In the genomic region with DNA sequence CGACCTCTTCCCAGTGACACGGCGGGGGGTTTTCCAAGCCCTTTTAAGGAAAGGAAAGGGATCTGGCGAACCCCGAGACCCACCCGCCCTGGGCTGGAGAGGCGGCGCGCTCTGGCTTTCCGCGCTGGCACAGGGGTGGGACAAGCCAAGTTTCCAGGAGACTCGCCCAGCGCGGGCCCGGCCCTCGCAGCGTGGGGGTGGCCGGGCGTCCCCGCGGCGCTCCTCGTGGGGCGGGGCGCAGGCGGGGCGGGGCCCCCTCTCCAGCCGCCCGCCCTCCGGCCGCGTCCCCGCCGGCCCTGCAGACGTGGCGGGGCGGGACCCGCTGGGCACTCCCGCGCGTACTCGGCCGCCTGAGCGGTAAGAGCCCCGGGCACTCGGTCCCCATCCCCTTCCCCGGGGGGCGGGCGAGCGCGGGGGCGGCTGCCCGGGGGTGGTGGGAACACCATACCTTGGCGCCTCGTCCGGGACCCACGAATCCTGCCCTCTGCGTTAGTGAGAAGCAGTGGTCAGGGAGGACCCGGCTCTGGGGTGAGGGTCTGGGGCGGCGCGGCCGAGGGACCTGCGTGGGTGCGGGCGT, we compare ENCODE assay signal across 8 cellular contexts. TPM values are rescaled to one million over a fixed set of nuclear protein-coding genes. Genes with fewer than 3 reads are reported as not detected.
DNase-seq lines count a peak whose midpoint lies in the region; ATAC-seq, FAIRE-seq and TF ChIP-seq lines count a peak whose summit lies in the region.

A gene (plus strand): TSS at position 329 of the 577 bp plus-strand sequence. CDS start 10,273 bp downstream, outside the sequence.

- H3K27ac ChIP-seq in aorta (ENCODE audit: low read depth in 1 of 2, low read length in 2 of 2): peak within 1 kb of the TSS; percentile 85 to 98

- DNase-seq in AG09319 (ENCODE audit: extremely low read depth, low read depth) (peak; percentile 69), NCI-H510A (lab: John Stamatoyannopoulos, UW) (peak; percentile 35), frontal cortex (ENCODE audit: low spot score in 2 of 2) (peak; percentile 87 to 90), aorta (peak; percentile 92 to 95)
- peak; percentile 29 for DNase-seq in activated naive CD4-positive, alpha-beta T cell treated with anti-CD3 and anti-CD28 coated beads, Interleukin-2, amount 50 U/mL, for 16 hours
- DNase-seq in natural killer cell treated with Interleukin-12 subunit alpha and Interleukin-12 subunit beta and Interleukin-15 and Interleukin-18, amount 100 ng/mL, for 72 hours (ENCODE audit: low spot score): peak; percentile 67

- no peaks in the 10 kb centered on the region for H3K9me3 ChIP-seq in aorta (ENCODE audit: control insufficient read depth, low read length)

- WGBS in aorta, 2 donors: 0% methylated on average over 47 to 66 of the region's 66 CpGs

- H3K27me3 Mint-ChIP-seq in natural killer cell treated with Interleukin-12 subunit alpha and Interleukin-12 subunit beta and Interleukin-15 and Interleukin-18, amount 100 ng/mL, for 72 hours: peaks cover 26 to 31% of the 10 kb centered on the region in 2 donors

- peak within 1 kb of the TSS; percentile 71 for H3K4me3 Mint-ChIP-seq in natural killer cell treated with Interleukin-12 subunit alpha and Interleukin-12 subunit beta and Interleukin-15 and Interleukin-18, amount 100 ng/mL, for 72 hours

- no peak within 1 kb of the TSS for H3K27ac Mint-ChIP-seq in natural killer cell treated with Interleukin-12 subunit alpha and Interleukin-12 subunit beta and Interleukin-15 and Interleukin-18, amount 100 ng/mL, for 72 hours

- no peaks in the 10 kb centered on the region for H3K27me3 ChIP-seq in aorta (ENCODE audit: control insufficient read depth in 1 of 2, insufficient read depth in 2 of 2, low read length in 1 of 2)

- peaks cover 4 to 5% of the 10 kb centered on the region in 2 donors for H3K4me1 ChIP-seq in aorta (ENCODE audit: control insufficient read depth in 1 of 2, insufficient read depth in 2 of 2, low read length in 2 of 2)

- ATAC-seq in GM18502 (IDR thresholded peaks at IDR 0.05; ENCODE audit: poor library complexity, unreplicated experiment) (peak; percentile 94), HG02870 (IDR thresholded peaks at IDR 0.05; ENCODE audit: unreplicated experiment) (peak; percentile 77), aorta (ENCODE audit: low FRiP score) (peak; percentile 97)
- peak; percentile 96 to 98 for ATAC-seq in natural killer cell treated with Interleukin-12 subunit alpha and Interleukin-12 subunit beta and Interleukin-15 and Interleukin-18, amount 100 ng/mL, for 72 hours

- H3K36me3 Mint-ChIP-seq in natural killer cell treated with Interleukin-12 subunit alpha and Interleukin-12 subunit beta and Interleukin-15 and Interleukin-18, amount 100 ng/mL, for 72 hours: no peaks in the 10 kb centered on the region

- no peaks in the 10 kb centered on the region for H3K9me3 Mint-ChIP-seq in natural killer cell treated with Interleukin-12 subunit alpha and Interleukin-12 subunit beta and Interleukin-15 and Interleukin-18, amount 100 ng/mL, for 72 hours

- intact Hi-C loops in aorta (cut with DNase I): loop anchor here in 1 of 2 donors (5.0 kb wide), 1 partner anchor 115 kb away; no protein-coding TSS in a partner anchor

- H3K4me1 Mint-ChIP-seq in natural killer cell treated with Interleukin-12 subunit alpha and Interleukin-12 subunit beta and Interleukin-15 and Interleukin-18, amount 100 ng/mL, for 72 hours (ENCODE audit: low read depth in 2 of 2): peaks cover 10 to 11% of the 10 kb centered on the region in 2 donors

- peak within 1 kb of the TSS; percentile 94 to 96 for H3K4me3 ChIP-seq in aorta (ENCODE audit: low read length in 2 of 2)

- FAIRE-seq in frontal cortex (lab: Jason Lieb, UNC): no peak

- TF ChIP-seq CTCF in AG09319 (IDR thresholded peaks at IDR 0.05; ENCODE audit: low read depth, low read length): no peak

- peaks cover 0 to 3% of the 10 kb centered on the region in 2 donors for H3K36me3 ChIP-seq in aorta (ENCODE audit: control insufficient read depth in 1 of 2, insufficient read depth in 2 of 2, low read length in 1 of 2)

RNA-seq across cellular contexts. Expression of the gene that starts here (rescaled TPM):
- total RNA-seq in frontal cortex (9.4 TPM), aorta (100 to 1,000 TPM; 104 to 123 TPM)
- total RNA-seq in natural killer cell treated with Interleukin-12 subunit alpha and Interleukin-12 subunit beta and Interleukin-15 and Interleukin-18, amount 100 ng/mL, for 72 hours: 1 to 10 TPM; 1.7 to 1.9 TPM
- 10 to 100 TPM; 49.6 to 57.5 TPM for polyA plus RNA-seq in aorta

Comparison
In these comparisons a context has a peak if more than half of its experiments do, and no peak if none do; other contexts are left out.
1. Peak in every context shown above with its lines: DNase-seq, ATAC-seq, H3K4me3 ChIP-seq and H3K27ac ChIP-seq.
2. RNA of the gene that starts here (total RNA-seq): 104 to 123 TPM in aorta; 9.4 TPM in frontal cortex (single experiment) and 1.7 to 1.9 TPM in natural killer cell treated with Interleukin-12 subunit alpha and Interleukin-12 subunit beta and Interleukin-15 and Interleukin-18, amount 100 ng/mL, for 72 hours; every median in the first group is over 10 times any median in the second.
3. DNase-seq: peak in every context shown above with its lines; median percentile 94 in aorta; 88 in frontal cortex; 69 in AG09319; 67 in natural killer cell treated with Interleukin-12 subunit alpha and Interleukin-12 subunit beta and Interleukin-15 and Interleukin-18, amount 100 ng/mL, for 72 hours; 35 in NCI-H510A; 29 in activated naive CD4-positive, alpha-beta T cell treated with anti-CD3 and anti-CD28 coated beads, Interleukin-2, amount 50 U/mL, for 16 hours.